17 cellular contexts compared by ENCODE assay signal in the genomic region with DNA sequence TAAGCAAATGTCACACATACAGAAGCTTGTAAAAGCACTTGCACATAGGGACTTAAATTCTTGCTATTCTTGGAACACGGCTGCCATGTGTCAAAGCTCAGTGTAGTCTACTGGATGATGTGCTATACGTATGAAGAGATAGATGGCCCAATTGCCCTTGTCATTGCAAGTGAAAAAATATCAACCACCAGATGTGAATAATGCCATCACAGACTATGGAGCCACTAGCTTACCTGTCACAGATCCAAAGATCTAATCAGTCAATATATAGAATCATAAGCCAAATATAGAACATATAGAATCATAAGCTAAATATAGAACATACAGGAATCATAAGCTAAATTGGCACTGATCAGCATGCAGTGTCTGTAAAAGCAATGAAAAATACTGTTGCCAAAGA.
DNase-seq lines count a peak whose midpoint lies in the region; ATAC-seq and TF ChIP-seq lines count a peak whose summit lies in the region.
"Had no signal": no experiment of that assay in that cellular context is flagged by ENCODE, and none has a peak within 500 bp of the region (broad histone marks: within the 10 kb centered on the region; RNA-seq: fewer than 3 reads in every experiment).

No MANE protein-coding gene starts in this region.

- peaks cover 3% of the 10 kb centered on the region for H3K27me3 Mint-ChIP-seq in GM23338 (ENCODE audit: insufficient read depth, low read depth, poor library complexity)
- H3K27me3 Mint-ChIP-seq: B cell; CD4-positive, alpha-beta T cell had no signal

- WGBS in right cardiac atrium = 56% methylated on average over 2 of the region's 2 CpGs

- peak; percentile 99 for TF ChIP-seq EP300 in neural cell (conservative IDR thresholded peaks at IDR 0.05; ENCODE audit: poor library complexity, severe bottlenecking)

- no peak for TF ChIP-seq CTCF in GM23338 (conservative IDR thresholded peaks at IDR 0.05; ENCODE audit: low read depth in 2 of 2)
- no peak for TF ChIP-seq CTCF in LNCaP clone FGC (IDR thresholded peaks at IDR 0.05; ENCODE audit: control insufficient read depth, extremely low read depth, insufficient read depth)
- TF ChIP-seq CTCF in neural cell (IDR thresholded peaks at IDR 0.05; ENCODE audit: poor library complexity, severe bottlenecking) = peak; percentile 51

- peak overlapping the region; percentile 56 for H3K9ac ChIP-seq in neural cell (ENCODE audit: low read length)
- H3K9ac ChIP-seq: BLaER1 treated with 17β-estradiol and CSF1 and Interleukin-3, amounts not matched to agents 10 nM and 100 nM had no signal

- H3K79me2 ChIP-seq in GM23338 (replicated peaks; ENCODE audit: insufficient read depth) (no peaks in the 10 kb centered on the region), neural cell (replicated peaks; ENCODE audit: insufficient read depth, low read length) (no peaks in the 10 kb centered on the region)

- H3K27ac Mint-ChIP-seq in GM23338 = peak overlapping the region; percentile 23; the same call in 1 of the 2 replicates
- H3K27ac Mint-ChIP-seq: B cell; CD4-positive, alpha-beta T cell; CD8-positive, alpha-beta T cell had no signal

- H3K4me3 Mint-ChIP-seq in GM23338 = no peak overlapping the region
- H3K4me3 Mint-ChIP-seq: B cell; CD4-positive, alpha-beta T cell; CD8-positive, alpha-beta T cell had no signal

- H3K36me3 ChIP-seq in GM23338 (ENCODE audit: insufficient read depth) (no peaks in the 10 kb centered on the region), neural cell (ENCODE audit: insufficient read depth, low read length) (no peaks in the 10 kb centered on the region)
- H3K36me3 ChIP-seq: BLaER1 treated with 17β-estradiol and CSF1 and Interleukin-3, amounts not matched to agents 10 nM and 100 nM had no signal

- DNase-seq in GM23338 (ENCODE audit: low spot score) (no peak), LNCaP clone FGC (ENCODE audit: low read depth) (peak; percentile 55), right cardiac atrium (no peak)
- no peak for DNase-seq in stimulated activated CD4-positive, alpha-beta T cell treated with anti-CD3 and anti-CD28 coated beads, Interleukin-2, amount 100 ng/mL, for 24 hours
- DNase-seq: AML-193; Caco-2; Calu3; CD4-positive, alpha-beta T cell; CD8-positive, alpha-beta T cell; DMS79 treated with DMSO at 0.1 percent for 48 hours; GF-D8 had no signal

- H3K27ac ChIP-seq in GM23338 (ENCODE audit: low read depth) = no peak overlapping the region
- peak overlapping the region; percentile 94 for H3K27ac ChIP-seq in neural cell (ENCODE audit: low read length)
- H3K27ac ChIP-seq in right cardiac atrium (ENCODE audit: low read length) = no peak overlapping the region
- H3K27ac ChIP-seq: 22Rv1; A549; BLaER1 treated with 17β-estradiol and CSF1 and Interleukin-3, amounts not matched to agents 10 nM and 100 nM; C4-2B had no signal

- H4K20me1 ChIP-seq in GM23338 (replicated peaks; ENCODE audit: insufficient read depth) (no peaks in the 10 kb centered on the region), neural cell (ENCODE audit: insufficient read depth) (no peaks in the 10 kb centered on the region)
- H4K20me1 ChIP-seq: BLaER1 treated with 17β-estradiol and CSF1 and Interleukin-3, amounts not matched to agents 10 nM and 100 nM had no signal

- ATAC-seq in GM23338 = no peak
- no peak for ATAC-seq in right cardiac atrium
- ATAC-seq: A549; CD8-positive, alpha-beta T cell had no signal

- intact Hi-C loops in right cardiac atrium (cut with DNase I) = no loop called here

- H3K4me1 ChIP-seq in GM23338 (ENCODE audit: insufficient read depth) (peaks cover 16% of the 10 kb centered on the region; the same call in 1 of the 2 replicates), right cardiac atrium (ENCODE audit: control insufficient read depth, insufficient read depth, low read length) (no peaks in the 10 kb centered on the region)
- H3K4me1 ChIP-seq: A549, Caco-2 had no signal

- H3K4me1 Mint-ChIP-seq in GM23338 = peaks cover 45% of the 10 kb centered on the region
- H3K4me1 Mint-ChIP-seq: B cell had no signal

- H3K36me3 Mint-ChIP-seq in GM23338 (ENCODE audit: low read depth) = peaks cover 13% of the 10 kb centered on the region; the same call in 1 of the 3 replicates
- H3K36me3 Mint-ChIP-seq: CD8-positive, alpha-beta T cell had no signal

- H3K9me2 ChIP-seq in GM23338 (ENCODE audit: insufficient read depth) = no peaks in the 10 kb centered on the region
- H3K9me2 ChIP-seq in neural cell (ENCODE audit: insufficient read depth, low read length) = no peaks in the 10 kb centered on the region

- H3K4me2 ChIP-seq in GM23338 (no peak overlapping the region), neural cell (ENCODE audit: low read length) (peak overlapping the region; percentile 63)
- H3K4me2 ChIP-seq: A549; BLaER1 treated with 17β-estradiol and CSF1 and Interleukin-3, amounts not matched to agents 10 nM and 100 nM had no signal

- no peaks in the 10 kb centered on the region for H3K9me3 ChIP-seq in neural cell (ENCODE audit: low read length)
- H3K9me3 ChIP-seq in right cardiac atrium (ENCODE audit: control insufficient read depth, low read length) = no peaks in the 10 kb centered on the region
- H3K9me3 ChIP-seq: A549, Caco-2 had no signal

- TF ChIP-seq RAD21 in neural cell (conservative IDR thresholded peaks at IDR 0.05) = peak; percentile 62

- no peak overlapping the region for H3K4me3 ChIP-seq in GM23338
- no peak overlapping the region for H3K4me3 ChIP-seq in LNCaP clone FGC (ENCODE audit: low read depth, low read length)
- peak overlapping the region; percentile 30 for H3K4me3 ChIP-seq in neural cell (ENCODE audit: low read length)
- H3K4me3 ChIP-seq in right cardiac atrium (ENCODE audit: low read length) = no peak overlapping the region
- H3K4me3 ChIP-seq: A549; BLaER1 treated with 17β-estradiol and CSF1 and Interleukin-3, amounts not matched to agents 10 nM and 100 nM had no signal

- H3K27me3 ChIP-seq in GM23338 (ENCODE audit: insufficient read depth) (no peaks in the 10 kb centered on the region), neural cell (ENCODE audit: insufficient read depth, low read depth, low read length) (no peaks in the 10 kb centered on the region), right cardiac atrium (ENCODE audit: control insufficient read depth, insufficient read depth) (no peaks in the 10 kb centered on the region)
- H3K27me3 ChIP-seq: BLaER1 treated with 17β-estradiol and CSF1 and Interleukin-3, amounts not matched to agents 10 nM and 100 nM had no signal

- H2AFZ ChIP-seq in GM23338 (no peak overlapping the region), neural cell (ENCODE audit: low read depth, low read length) (no peak overlapping the region)

- H3F3A ChIP-seq in GM23338 (replicated peaks; ENCODE audit: low read depth) (no peaks in the 10 kb centered on the region), neural cell (ENCODE audit: insufficient read depth, low read length, poor library complexity, severe bottlenecking) (no peaks in the 10 kb centered on the region)

- H3K9me3 Mint-ChIP-seq in GM23338 = peaks cover 12% of the 10 kb centered on the region

TF ChIP-seq in GM23338, 12 proteins besides CTCF, POLR2A, EP300 and RAD21 (continues in another document):
- TF ChIP-seq, protein P1, sequence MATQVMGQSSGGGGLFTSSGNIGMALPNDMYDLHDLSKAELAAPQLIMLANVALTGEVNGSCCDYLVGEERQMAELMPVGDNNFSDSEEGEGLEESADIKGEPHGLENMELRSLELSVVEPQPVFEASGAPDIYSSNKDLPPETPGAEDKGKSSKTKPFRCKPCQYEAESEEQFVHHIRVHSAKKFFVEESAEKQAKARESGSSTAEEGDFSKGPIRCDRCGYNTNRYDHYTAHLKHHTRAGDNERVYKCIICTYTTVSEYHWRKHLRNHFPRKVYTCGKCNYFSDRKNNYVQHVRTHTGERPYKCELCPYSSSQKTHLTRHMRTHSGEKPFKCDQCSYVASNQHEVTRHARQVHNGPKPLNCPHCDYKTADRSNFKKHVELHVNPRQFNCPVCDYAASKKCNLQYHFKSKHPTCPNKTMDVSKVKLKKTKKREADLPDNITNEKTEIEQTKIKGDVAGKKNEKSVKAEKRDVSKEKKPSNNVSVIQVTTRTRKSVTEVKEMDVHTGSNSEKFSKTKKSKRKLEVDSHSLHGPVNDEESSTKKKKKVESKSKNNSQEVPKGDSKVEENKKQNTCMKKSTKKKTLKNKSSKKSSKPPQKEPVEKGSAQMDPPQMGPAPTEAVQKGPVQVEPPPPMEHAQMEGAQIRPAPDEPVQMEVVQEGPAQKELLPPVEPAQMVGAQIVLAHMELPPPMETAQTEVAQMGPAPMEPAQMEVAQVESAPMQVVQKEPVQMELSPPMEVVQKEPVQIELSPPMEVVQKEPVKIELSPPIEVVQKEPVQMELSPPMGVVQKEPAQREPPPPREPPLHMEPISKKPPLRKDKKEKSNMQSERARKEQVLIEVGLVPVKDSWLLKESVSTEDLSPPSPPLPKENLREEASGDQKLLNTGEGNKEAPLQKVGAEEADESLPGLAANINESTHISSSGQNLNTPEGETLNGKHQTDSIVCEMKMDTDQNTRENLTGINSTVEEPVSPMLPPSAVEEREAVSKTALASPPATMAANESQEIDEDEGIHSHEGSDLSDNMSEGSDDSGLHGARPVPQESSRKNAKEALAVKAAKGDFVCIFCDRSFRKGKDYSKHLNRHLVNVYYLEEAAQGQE (IDR thresholded peaks at IDR 0.05; ENCODE audit: unreplicated experiment) = no peak

TF ChIP-seq in neural cell, 6 proteins besides CTCF, POLR2A, EP300 and RAD21 (continues in another document):
- TF ChIP-seq, protein P1 (IDR thresholded peaks at IDR 0.05; ENCODE audit: borderline replicate concordance) = peak; percentile 53
